ENCODE assay signal across 8 cellular contexts in genomic region chr15:88620995-88621772, GRCh38. TPM values are rescaled to one million over a fixed set of nuclear protein-coding genes. Genes with fewer than 3 reads are reported as not detected.
A peak's percentile ranks its signal among the peaks of the same experiment; 100 is the strongest.
DNase-seq lines count a peak whose midpoint lies in the region; ATAC-seq and TF ChIP-seq lines count a peak whose summit lies in the region.

AEN (plus strand) TSS chr15:88621340; CDS start chr15:88626210, 4,870 bp downstream.

- no peaks in the 10 kb centered on the region for H3K36me3 ChIP-seq in testis (ENCODE audit: low read depth, missing control alignments)

- WGBS in testis, 2 donors: 0 to 2% methylated on average over 8 to 60 of the region's 71 CpGs

- H3K27me3 ChIP-seq in testis: no peaks in the 10 kb centered on the region

- peak; percentile 97 for DNase-seq in GM10266 (ENCODE audit: extremely low spot score)
- peak; percentile 86 for DNase-seq in NCI-H1092 treated with DMSO at 0.1 percent for 48 hours (lab: John Stamatoyannopoulos, UW)
- peak; percentile 96 for DNase-seq in activated naive CD4-positive, alpha-beta T cell treated with anti-CD3 and anti-CD28 coated beads, Interleukin-2, amount 50 U/mL, for 16 hours
- DNase-seq in globus pallidus (ENCODE audit: low spot score): peak; percentile 95
- DNase-seq in occipital lobe (lab: John Stamatoyannopoulos, UW): peak; percentile 95
- DNase-seq in testis: peak; percentile 98

- no peaks in the 10 kb centered on the region for H3K9me3 ChIP-seq in testis

- peak; percentile 95 for ATAC-seq in HG02623 (IDR thresholded peaks at IDR 0.05; ENCODE audit: unreplicated experiment)
- peak; percentile 97 for ATAC-seq in SK-N-SH treated with all-trans-retinoic acid at 6 μM for 48 hours

- no peak for TF ChIP-seq POLR2A in testis (IDR thresholded peaks at IDR 0.05)

- H3K4me3 ChIP-seq in testis: peak within 1 kb of the TSS; percentile 82 to 88

- peaks cover 28% of the 10 kb centered on the region for H3K4me1 ChIP-seq in testis

- H3K27ac ChIP-seq in testis: peak within 1 kb of the TSS; percentile 59 to 81

- TF ChIP-seq CTCF in GM10266 (IDR thresholded peaks at IDR 0.05; ENCODE audit: control insufficient read depth, insufficient read depth, low read depth, missing control alignments) (no peak), testis (IDR thresholded peaks at IDR 0.05) (peak in 2 of 3 experiments; percentile 4 to 18)

- intact Hi-C loops in testis (cut with DNase I; ENCODE audit: low total_unique reads): no loop called here

TF ChIP-seq in SK-N-SH treated with all-trans-retinoic acid at 6 μM for 48 hours, 23 proteins besides CTCF, POLR2A, EP300 and RAD21:
- no peak for TF ChIP-seq PPARA (CRISPR knock-in tag; IDR thresholded peaks at IDR 0.05; ENCODE audit: borderline replicate concordance)
- TF ChIP-seq ZFP3 (CRISPR knock-in tag; IDR thresholded peaks at IDR 0.05): peak; percentile 41; the same call in 1 of the 2 replicates

RNA-seq across cellular contexts. Expression of gene AEN, which starts in this region (rescaled TPM):
- total RNA-seq in occipital lobe: 4.2 TPM
- total RNA-seq in testis: 10 to 100 TPM; 31.0 to 32.9 TPM
- polyA plus RNA-seq in testis (ENCODE audit: insufficient read depth, low read depth, low replicate concordance): 22.5 TPM

Comparison
In these comparisons a context has a peak if more than half of its experiments do, and no peak if none do; other contexts are left out.
1. Peak in every context shown above with its lines: DNase-seq, ATAC-seq, H3K4me3 ChIP-seq and H3K27ac ChIP-seq.